In the genomic region with DNA sequence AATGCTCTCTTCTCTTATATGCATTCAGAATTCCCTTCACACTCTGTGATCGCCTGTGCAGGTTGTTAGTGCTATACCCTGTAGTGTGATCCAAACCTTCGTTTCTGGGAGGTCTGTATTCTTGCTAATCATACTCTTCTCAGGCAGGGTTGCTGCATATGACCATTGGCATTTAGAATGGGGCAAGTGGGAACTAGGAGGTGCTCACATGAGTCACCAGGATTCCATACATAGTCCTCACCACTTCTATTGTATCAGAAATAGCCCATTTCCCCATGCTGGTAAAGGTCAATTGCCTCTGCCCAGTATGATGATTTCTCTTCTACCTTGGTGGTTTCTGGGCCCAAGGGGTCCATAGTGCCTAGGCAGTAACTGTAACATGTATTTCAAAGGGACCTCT, we compare ENCODE assay signal across 12 cellular contexts.
"Had no signal": no experiment of that assay in that cellular context is flagged by ENCODE, and none has a peak within 500 bp of the region (broad histone marks: within the 10 kb centered on the region; RNA-seq: fewer than 3 reads in every experiment).

No MANE protein-coding gene starts in this region.

- DNase-seq: activated CD4-positive, alpha-beta T cell treated with anti-CD3 and anti-CD28 coated beads, Interleukin-2, amount 50 U/mL, for 1 hour; activated naive CD4-positive, alpha-beta T cell treated with anti-CD3 and anti-CD28 coated beads, Interleukin-2, amount 10 ng/mL, durations not matched to agents 7 days and 5 days; activated T-cell treated with anti-CD3 and anti-CD28 coated beads for 4 hours; adrenal gland; heart right ventricle; T-helper 2 cell; thyroid gland; uterus had no signal

- H3K4me3 ChIP-seq: adrenal gland, breast epithelium, heart right ventricle, right atrium auricular region, smooth muscle cell, thyroid gland, uterus had no signal

- H3K9me3 ChIP-seq: adrenal gland, breast epithelium, heart right ventricle, right atrium auricular region, thyroid gland, uterus had no signal

- ATAC-seq: heart right ventricle had no signal

- H3K4me1 ChIP-seq: adrenal gland, breast epithelium, heart right ventricle, parathyroid adenoma, right atrium auricular region, thyroid gland, uterus had no signal

- H3K36me3 ChIP-seq: adrenal gland, breast epithelium, heart right ventricle, right atrium auricular region, thyroid gland, uterus had no signal

- H3K27ac ChIP-seq: adrenal gland, breast epithelium, heart right ventricle, parathyroid adenoma, right atrium auricular region, thyroid gland, uterus had no signal

- H3K27me3 ChIP-seq: adrenal gland, breast epithelium, heart right ventricle, right atrium auricular region, thyroid gland, uterus had no signal
